In the genomic region with DNA sequence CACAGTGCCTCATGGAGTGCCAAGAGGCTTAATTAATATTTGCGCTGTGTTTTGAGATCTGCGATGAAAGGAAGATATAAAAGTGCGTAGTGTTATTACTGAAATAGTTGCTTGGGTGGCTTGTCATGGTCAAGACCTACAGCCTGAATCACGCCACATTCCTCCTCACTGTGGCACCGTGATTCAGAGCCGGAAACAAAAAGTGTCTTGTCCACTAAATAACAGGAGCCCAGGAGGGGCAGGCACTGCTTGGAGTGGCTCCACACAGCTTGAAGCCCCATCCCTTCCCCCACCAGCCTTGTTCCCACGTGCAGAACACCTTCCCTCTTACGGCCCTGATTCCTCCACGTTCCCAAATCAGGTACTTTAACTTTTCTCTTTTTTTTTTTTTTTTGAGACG, we compare ENCODE assay signal across 2 cellular contexts.
TF ChIP-seq lines count a peak whose summit lies in the region.

No MANE protein-coding gene starts in this region.

TF ChIP-seq in GM23338, 12 proteins besides CTCF, POLR2A, EP300 and RAD21 (continues in another document):
- TF ChIP-seq ETS1 (IDR thresholded peaks at IDR 0.05) (no peak), POLR2AphosphoS5 (IDR thresholded peaks at IDR 0.05; ENCODE audit: low read depth) (no peak), ZNF331 (CRISPR knock-in tag; IDR thresholded peaks at IDR 0.05; ENCODE audit: low read depth) (no peak), JUNB (IDR thresholded peaks at IDR 0.05; ENCODE audit: unreplicated experiment) (no peak), ZNF114 (CRISPR knock-in tag; IDR thresholded peaks at IDR 0.05) (no peak), EZH2 (IDR thresholded peaks at IDR 0.05; ENCODE audit: low read depth, unreplicated experiment) (no peak), CREB1 (CRISPR knock-in tag; IDR thresholded peaks at IDR 0.05; ENCODE audit: low read depth) (no peak), STAT1 (IDR thresholded peaks at IDR 0.05; ENCODE audit: unreplicated experiment) (no peak)
- TF ChIP-seq, protein P1, sequence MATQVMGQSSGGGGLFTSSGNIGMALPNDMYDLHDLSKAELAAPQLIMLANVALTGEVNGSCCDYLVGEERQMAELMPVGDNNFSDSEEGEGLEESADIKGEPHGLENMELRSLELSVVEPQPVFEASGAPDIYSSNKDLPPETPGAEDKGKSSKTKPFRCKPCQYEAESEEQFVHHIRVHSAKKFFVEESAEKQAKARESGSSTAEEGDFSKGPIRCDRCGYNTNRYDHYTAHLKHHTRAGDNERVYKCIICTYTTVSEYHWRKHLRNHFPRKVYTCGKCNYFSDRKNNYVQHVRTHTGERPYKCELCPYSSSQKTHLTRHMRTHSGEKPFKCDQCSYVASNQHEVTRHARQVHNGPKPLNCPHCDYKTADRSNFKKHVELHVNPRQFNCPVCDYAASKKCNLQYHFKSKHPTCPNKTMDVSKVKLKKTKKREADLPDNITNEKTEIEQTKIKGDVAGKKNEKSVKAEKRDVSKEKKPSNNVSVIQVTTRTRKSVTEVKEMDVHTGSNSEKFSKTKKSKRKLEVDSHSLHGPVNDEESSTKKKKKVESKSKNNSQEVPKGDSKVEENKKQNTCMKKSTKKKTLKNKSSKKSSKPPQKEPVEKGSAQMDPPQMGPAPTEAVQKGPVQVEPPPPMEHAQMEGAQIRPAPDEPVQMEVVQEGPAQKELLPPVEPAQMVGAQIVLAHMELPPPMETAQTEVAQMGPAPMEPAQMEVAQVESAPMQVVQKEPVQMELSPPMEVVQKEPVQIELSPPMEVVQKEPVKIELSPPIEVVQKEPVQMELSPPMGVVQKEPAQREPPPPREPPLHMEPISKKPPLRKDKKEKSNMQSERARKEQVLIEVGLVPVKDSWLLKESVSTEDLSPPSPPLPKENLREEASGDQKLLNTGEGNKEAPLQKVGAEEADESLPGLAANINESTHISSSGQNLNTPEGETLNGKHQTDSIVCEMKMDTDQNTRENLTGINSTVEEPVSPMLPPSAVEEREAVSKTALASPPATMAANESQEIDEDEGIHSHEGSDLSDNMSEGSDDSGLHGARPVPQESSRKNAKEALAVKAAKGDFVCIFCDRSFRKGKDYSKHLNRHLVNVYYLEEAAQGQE (IDR thresholded peaks at IDR 0.05; ENCODE audit: unreplicated experiment): no peak
- TF ChIP-seq, protein P2, sequence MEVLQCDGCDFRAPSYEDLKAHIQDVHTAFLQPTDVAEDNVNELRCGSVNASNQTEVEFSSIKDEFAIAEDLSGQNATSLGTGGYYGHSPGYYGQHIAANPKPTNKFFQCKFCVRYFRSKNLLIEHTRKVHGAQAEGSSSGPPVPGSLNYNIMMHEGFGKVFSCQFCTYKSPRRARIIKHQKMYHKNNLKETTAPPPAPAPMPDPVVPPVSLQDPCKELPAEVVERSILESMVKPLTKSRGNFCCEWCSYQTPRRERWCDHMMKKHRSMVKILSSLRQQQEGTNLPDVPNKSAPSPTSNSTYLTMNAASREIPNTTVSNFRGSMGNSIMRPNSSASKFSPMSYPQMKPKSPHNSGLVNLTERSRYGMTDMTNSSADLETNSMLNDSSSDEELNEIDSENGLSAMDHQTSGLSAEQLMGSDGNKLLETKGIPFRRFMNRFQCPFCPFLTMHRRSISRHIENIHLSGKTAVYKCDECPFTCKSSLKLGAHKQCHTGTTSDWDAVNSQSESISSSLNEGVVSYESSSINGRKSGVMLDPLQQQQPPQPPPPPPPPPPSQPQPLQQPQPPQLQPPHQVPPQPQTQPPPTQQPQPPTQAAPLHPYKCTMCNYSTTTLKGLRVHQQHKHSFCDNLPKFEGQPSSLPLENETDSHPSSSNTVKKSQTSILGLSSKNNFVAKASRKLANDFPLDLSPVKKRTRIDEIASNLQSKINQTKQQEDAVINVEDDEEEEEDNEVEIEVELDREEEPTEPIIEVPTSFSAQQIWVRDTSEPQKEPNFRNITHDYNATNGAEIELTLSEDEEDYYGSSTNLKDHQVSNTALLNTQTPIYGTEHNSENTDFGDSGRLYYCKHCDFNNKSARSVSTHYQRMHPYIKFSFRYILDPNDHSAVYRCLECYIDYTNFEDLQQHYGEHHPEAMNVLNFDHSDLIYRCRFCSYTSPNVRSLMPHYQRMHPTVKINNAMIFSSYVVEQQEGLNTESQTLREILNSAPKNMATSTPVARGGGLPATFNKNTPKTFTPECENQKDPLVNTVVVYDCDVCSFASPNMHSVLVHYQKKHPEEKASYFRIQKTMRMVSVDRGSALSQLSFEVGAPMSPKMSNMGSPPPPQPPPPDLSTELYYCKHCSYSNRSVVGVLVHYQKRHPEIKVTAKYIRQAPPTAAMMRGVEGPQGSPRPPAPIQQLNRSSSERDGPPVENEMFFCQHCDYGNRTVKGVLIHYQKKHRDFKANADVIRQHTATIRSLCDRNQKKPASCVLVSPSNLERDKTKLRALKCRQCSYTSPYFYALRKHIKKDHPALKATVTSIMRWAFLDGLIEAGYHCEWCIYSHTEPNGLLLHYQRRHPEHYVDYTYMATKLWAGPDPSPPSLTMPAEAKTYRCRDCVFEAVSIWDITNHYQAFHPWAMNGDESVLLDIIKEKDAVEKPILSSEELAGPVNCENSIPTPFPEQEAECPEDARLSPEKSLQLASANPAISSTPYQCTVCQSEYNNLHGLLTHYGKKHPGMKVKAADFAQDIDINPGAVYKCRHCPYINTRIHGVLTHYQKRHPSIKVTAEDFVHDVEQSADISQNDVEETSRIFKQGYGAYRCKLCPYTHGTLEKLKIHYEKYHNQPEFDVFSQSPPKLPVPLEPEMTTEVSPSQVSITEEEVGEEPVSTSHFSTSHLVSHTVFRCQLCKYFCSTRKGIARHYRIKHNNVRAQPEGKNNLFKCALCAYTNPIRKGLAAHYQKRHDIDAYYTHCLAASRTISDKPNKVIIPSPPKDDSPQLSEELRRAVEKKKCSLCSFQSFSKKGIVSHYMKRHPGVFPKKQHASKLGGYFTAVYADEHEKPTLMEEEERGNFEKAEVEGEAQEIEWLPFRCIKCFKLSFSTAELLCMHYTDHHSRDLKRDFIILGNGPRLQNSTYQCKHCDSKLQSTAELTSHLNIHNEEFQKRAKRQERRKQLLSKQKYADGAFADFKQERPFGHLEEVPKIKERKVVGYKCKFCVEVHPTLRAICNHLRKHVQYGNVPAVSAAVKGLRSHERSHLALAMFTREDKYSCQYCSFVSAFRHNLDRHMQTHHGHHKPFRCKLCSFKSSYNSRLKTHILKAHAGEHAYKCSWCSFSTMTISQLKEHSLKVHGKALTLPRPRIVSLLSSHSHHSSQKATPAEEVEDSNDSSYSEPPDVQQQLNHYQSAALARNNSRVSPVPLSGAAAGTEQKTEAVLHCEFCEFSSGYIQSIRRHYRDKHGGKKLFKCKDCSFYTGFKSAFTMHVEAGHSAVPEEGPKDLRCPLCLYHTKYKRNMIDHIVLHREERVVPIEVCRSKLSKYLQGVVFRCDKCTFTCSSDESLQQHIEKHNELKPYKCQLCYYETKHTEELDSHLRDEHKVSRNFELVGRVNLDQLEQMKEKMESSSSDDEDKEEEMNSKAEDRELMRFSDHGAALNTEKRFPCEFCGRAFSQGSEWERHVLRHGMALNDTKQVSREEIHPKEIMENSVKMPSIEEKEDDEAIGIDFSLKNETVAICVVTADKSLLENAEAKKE (CRISPR knock-in tag; IDR thresholded peaks at IDR 0.05): no peak

TF ChIP-seq in H1, 55 proteins besides CTCF, POLR2A, EP300 and RAD21:
- no peak for TF ChIP-seq TEAD4 (IDR thresholded peaks at IDR 0.05; ENCODE audit: low read depth, low read length)
- no peak for TF ChIP-seq SP4 (IDR thresholded peaks at IDR 0.05; ENCODE audit: low read length)
- no peak for TF ChIP-seq FOSL1 (IDR thresholded peaks at IDR 0.05; ENCODE audit: insufficient read depth, low read depth, low read length)
- TF ChIP-seq ATF3 (IDR thresholded peaks at IDR 0.05; ENCODE audit: insufficient read depth, low read depth, low read length): no peak
- TF ChIP-seq BACH1 (IDR thresholded peaks at IDR 0.05; ENCODE audit: low read length): no peak
- TF ChIP-seq, protein P3, sequence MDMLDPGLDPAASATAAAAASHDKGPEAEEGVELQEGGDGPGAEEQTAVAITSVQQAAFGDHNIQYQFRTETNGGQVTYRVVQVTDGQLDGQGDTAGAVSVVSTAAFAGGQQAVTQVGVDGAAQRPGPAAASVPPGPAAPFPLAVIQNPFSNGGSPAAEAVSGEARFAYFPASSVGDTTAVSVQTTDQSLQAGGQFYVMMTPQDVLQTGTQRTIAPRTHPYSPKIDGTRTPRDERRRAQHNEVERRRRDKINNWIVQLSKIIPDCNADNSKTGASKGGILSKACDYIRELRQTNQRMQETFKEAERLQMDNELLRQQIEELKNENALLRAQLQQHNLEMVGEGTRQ (IDR thresholded peaks at IDR 0.05; ENCODE audit: low read length): no peak
- no peak for TF ChIP-seq SUZ12 (IDR thresholded peaks at IDR 0.05; ENCODE audit: low read length)
- TF ChIP-seq TCF12 (IDR thresholded peaks at IDR 0.05; ENCODE audit: low read depth, low read length): no peak
- TF ChIP-seq ZNF274 (IDR thresholded peaks at IDR 0.05; ENCODE audit: borderline replicate concordance, extremely low read depth, low read length): no peak
- TF ChIP-seq GTF2F1 (IDR thresholded peaks at IDR 0.05; ENCODE audit: borderline replicate concordance, low read depth, low read length): no peak
- TF ChIP-seq POU5F1 (IDR thresholded peaks at IDR 0.05; ENCODE audit: low read depth, low read length): no peak
- TF ChIP-seq RXRA (IDR thresholded peaks at IDR 0.05; ENCODE audit: insufficient read depth, low read depth, low read length): no peak
